2 cellular contexts compared by ENCODE assay signal in genomic region chr12:131919366-131920156, GRCh38.
TF ChIP-seq lines count a peak whose summit lies in the region.

No MANE protein-coding gene starts in this region.

TF ChIP-seq in A549, 52 proteins besides CTCF, POLR2A, EP300 and RAD21:
- TF ChIP-seq CBX2 (IDR thresholded peaks at IDR 0.05; ENCODE audit: borderline replicate concordance, low read depth) (no peak), ELK1 (IDR thresholded peaks at IDR 0.05; ENCODE audit: low read depth, low read length) (no peak), POLR2AphosphoS2 (conservative IDR thresholded peaks at IDR 0.05; ENCODE audit: low read length) (0 out of 2 replicates have a peak, but pooled peaks have one; percentile 59)

TF ChIP-seq in HepG2, 621 proteins besides CTCF, POLR2A, EP300 and RAD21:
- TF ChIP-seq ZNF772 (CRISPR knock-in tag; IDR thresholded peaks at IDR 0.05): no peak
- no peak for TF ChIP-seq PAWR (CRISPR knock-in tag; IDR thresholded peaks at IDR 0.05; ENCODE audit: borderline replicate concordance)
- peak; percentile 85 for TF ChIP-seq AGO2 (optimal IDR thresholded peaks at IDR 0.05; ENCODE audit: low read depth, low read length)
- TF ChIP-seq RBFOX2 (IDR thresholded peaks at IDR 0.05; ENCODE audit: low read depth, low read length): peak; percentile 46; the same call in 1 of the 2 replicates
- no peak for TF ChIP-seq ZC3H13 (CRISPR knock-in tag; IDR thresholded peaks at IDR 0.05)
- TF ChIP-seq AKAP8 (CRISPR knock-in tag; IDR thresholded peaks at IDR 0.05): peak; percentile 71; the same call in 1 of the 2 replicates
- no peak for TF ChIP-seq NR2F1 (CRISPR knock-in tag; IDR thresholded peaks at IDR 0.05)
- no peak for TF ChIP-seq GATA4 (IDR thresholded peaks at IDR 0.05; ENCODE audit: borderline replicate concordance, low read depth)
- TF ChIP-seq GATAD2A (CRISPR knock-in tag; IDR thresholded peaks at IDR 0.05): no peak
